Comparison of ENCODE assay signal across 27 cellular contexts in genomic region chr11:20117291-20117690, GRCh38. TPM values are rescaled to one million over a fixed set of nuclear protein-coding genes. Genes with fewer than 3 reads are reported as not detected.
"Had no signal": no experiment of that assay in that cellular context is flagged by ENCODE, and none has a peak within 500 bp of the region (broad histone marks: within the 10 kb centered on the region; RNA-seq: fewer than 3 reads in every experiment).

No MANE protein-coding gene starts in this region.

- H3K27me3 ChIP-seq: hepatocyte, neural progenitor cell, pancreas, stomach, thyroid gland had no signal

- DNase-seq: central memory CD4-positive, alpha-beta T cell; cortex of kidney; effector memory CD4-positive, alpha-beta T cell; head of caudate nucleus; left colon; left ventricle myocardium superior; mesendoderm; mucosa of descending colon; natural killer cell; occipital lobe; pancreas; stimulated activated CD4-positive, alpha-beta T cell treated with anti-CD3 and anti-CD28 coated beads, Interleukin-12 subunit alpha, Interleukin-12 subunit beta, amount 100 ng/mL, for 4 hours; stimulated activated naive CD4-positive, alpha-beta T cell; stomach; thyroid gland had no signal

- H2AFZ ChIP-seq: hepatocyte, neural progenitor cell had no signal

- H3K4me2 ChIP-seq: hepatocyte, neural progenitor cell had no signal

- H3K4me1 ChIP-seq: neural progenitor cell had no signal

- H3K36me3 Mint-ChIP-seq: natural killer cell had no signal

- H3K9me3 ChIP-seq: mucosa of descending colon, pancreas, stomach, thyroid gland had no signal

- H3K27ac ChIP-seq: hepatocyte, neural progenitor cell, pancreas, skin epidermis, stomach, thyroid gland had no signal

- H3K27ac Mint-ChIP-seq: natural killer cell, neural progenitor cell had no signal

- H3K79me2 ChIP-seq: hepatocyte had no signal

- FAIRE-seq: endometrium, pancreas had no signal

- H3K27me3 Mint-ChIP-seq: progenitor cell of endocrine pancreas had no signal

- H3K4me3 Mint-ChIP-seq: natural killer cell, neural progenitor cell had no signal

- H3K4me1 Mint-ChIP-seq: natural killer cell had no signal

- H3K4me3 ChIP-seq: hepatocyte, lung, mucosa of descending colon, neural progenitor cell, pancreas, skin epidermis, stomach, thyroid gland had no signal

- H3K9ac ChIP-seq: neural progenitor cell had no signal

- H3K36me3 ChIP-seq: neural progenitor cell had no signal

- ATAC-seq: esophagus mucosa, left colon, left ventricle myocardium superior, mucosa of descending colon, natural killer cell, pancreas, sciatic nerve had no signal

- H3K9me3 Mint-ChIP-seq: natural killer cell, neural progenitor cell had no signal

RNA-seq across cellular contexts. Expression of gene DBX1, which starts 43.0 kb away (rescaled TPM):
- total RNA-seq: esophagus mucosa, hepatocyte, kidney epithelial cell, left colon, left ventricle myocardium superior, lung, mucosa of descending colon, myocyte, natural killer cell, occipital lobe, pancreas, progenitor cell of endocrine pancreas, renal cortical epithelial cell, sciatic nerve, stomach, thyroid gland, ureter had no signal
- polyA plus RNA-seq: hepatocyte, lung, pancreas, stomach had no signal
